23 cellular contexts compared by ENCODE assay signal in genomic region chr15:51377038-51377761, GRCh38. TPM values are rescaled to one million over a fixed set of nuclear protein-coding genes. Genes with fewer than 3 reads are reported as not detected.
A peak's percentile ranks its signal among the peaks of the same experiment; 100 is the strongest.
DNase-seq lines count a peak whose midpoint lies in the region; ATAC-seq and TF ChIP-seq lines count a peak whose summit lies in the region.
"Had no signal": no experiment of that assay in that cellular context is flagged by ENCODE, and none has a peak within 500 bp of the region (broad histone marks: within the 10 kb centered on the region; RNA-seq: fewer than 3 reads in every experiment).

No MANE protein-coding gene starts in this region.

- H3K27me3 ChIP-seq in SJSA1 (replicated peaks) = no peaks in the 10 kb centered on the region
- H3K27me3 ChIP-seq: BE2C, foreskin keratinocyte, right lobe of liver, upper lobe of right lung had no signal

- peaks cover 18% of the 10 kb centered on the region for H3K4me1 ChIP-seq in SJSA1 (replicated peaks)
- H3K4me1 ChIP-seq: foreskin keratinocyte, right lobe of liver, upper lobe of right lung had no signal

- no peaks in the 10 kb centered on the region for H3K9me3 ChIP-seq in SJSA1 (replicated peaks)
- H3K9me3 ChIP-seq: BE2C, lower lobe of right lung, right lobe of liver, upper lobe of right lung had no signal

- DNase-seq in Daoy (ENCODE audit: low read depth) (peak; percentile 38), SJSA1 (ENCODE audit: low read depth in 1 of 2, low spot score in 2 of 2) (peak; percentile 72 to 76), fibroblast of mammary gland (ENCODE audit: low read depth) (peak; percentile 89), pons (ENCODE audit: low spot score) (peak; percentile 90), left ventricle myocardium superior (no peak), NK-92 (lab: John Stamatoyannopoulos, UW; ENCODE audit: unreplicated experiment) (no peak), NCI-H510A (lab: John Stamatoyannopoulos, UW) (no peak)
- DNase-seq: activated CD4-positive, alpha-beta T cell treated with anti-CD3 and anti-CD28 coated beads, Interleukin-2, amount 50 U/mL, for 48 hours; activated naive CD8-positive, alpha-beta T cell treated with anti-CD3 and anti-CD28 coated beads, Interleukin-2, amount 50 U/mL, for 24 hours; activated T-cell treated with anti-CD3 and anti-CD28 coated beads, Interleukin-2, amount 50 U/mL, for 72 hours; BE2C; dermis blood vessel endothelial cell; DMS 273 treated with DMSO at 0.1 percent for 48 hours; foreskin keratinocyte; lower lobe of right lung; NCI-H1105; NCI-H2227 treated with DMSO at 0.1 percent for 48 hours; right lobe of liver; stimulated activated CD4-positive, alpha-beta T cell treated with anti-CD3 and anti-CD28 coated beads, Interleukin-4, amount 100 ng/mL, for 4 hours; upper lobe of right lung had no signal

- H3K36me3 ChIP-seq in SJSA1 = no peaks in the 10 kb centered on the region
- H3K36me3 ChIP-seq: BE2C, lower lobe of right lung, right lobe of liver, upper lobe of right lung had no signal

- H3K4me3 ChIP-seq in SJSA1 = no peak overlapping the region
- H3K4me3 ChIP-seq in fibroblast of mammary gland (ENCODE audit: control insufficient read depth, low read depth, low read length) = no peak overlapping the region
- H3K4me3 ChIP-seq: lower lobe of right lung, right lobe of liver, SK-N-MC, upper lobe of right lung had no signal

- peak overlapping the region; percentile 76 for H3K27ac ChIP-seq in SJSA1
- H3K27ac ChIP-seq: foreskin keratinocyte, lower lobe of right lung, right lobe of liver, SK-N-MC, upper lobe of right lung had no signal

- intact Hi-C loops in left ventricle myocardium superior (cut with micrococcal nuclease) = no loop called here

- no peak for TF ChIP-seq CTCF in fibroblast of mammary gland (conservative IDR thresholded peaks at IDR 0.05; ENCODE audit: control insufficient read depth, insufficient read depth, low read depth, low read length)

- ATAC-seq in left ventricle myocardium superior = no peak
- ATAC-seq in activated CD4-positive, CD25-positive, alpha-beta regulatory T cell treated with anti-CD3 and anti-CD28 coated beads, Interleukin-2, amount 50 U/mL, for 24 hours = no peak
- ATAC-seq: activated naive CD8-positive, alpha-beta T cell treated with anti-CD3 and anti-CD28 coated beads, Interleukin-2, amount 50 U/mL, for 24 hours; activated T-cell treated with anti-CD3 and anti-CD28 coated beads, Interleukin-2, amount 50 U/mL, for 72 hours; HCT116; lower lobe of right lung; right lobe of liver; upper lobe of right lung had no signal

RNA-seq across cellular contexts. Expression of gene GLDN, which starts 35.7 kb away (rescaled TPM):
- total RNA-seq in Daoy (2014; rRNA removed; shearing (Covaris generic)) = 1.0 TPM in 1 of 2 replicates, not detected in the other
- total RNA-seq in SJSA1 (2014; rRNA removed; shearing (Covaris generic)) = 0.32 TPM in 1 of 2 replicates, not detected in the other
- 10.8 TPM for total RNA-seq in left ventricle myocardium superior
- total RNA-seq: activated T-cell treated with anti-CD3 and anti-CD28 coated beads, Interleukin-2, amount 50 U/mL, for 72 hours; dermis blood vessel endothelial cell; foreskin keratinocyte had no signal

RNA-seq across cellular contexts. Expression of gene CYP19A1, which starts 38.8 kb away (rescaled TPM):
- 2.5 and 2.8 TPM in 2 replicates for total RNA-seq in Daoy (2014; rRNA removed; shearing (Covaris generic))
- total RNA-seq in SJSA1 (2014; rRNA removed; shearing (Covaris generic)) = not detected in 2 replicates
- total RNA-seq in left ventricle myocardium superior = 0.55 TPM
- total RNA-seq: activated T-cell treated with anti-CD3 and anti-CD28 coated beads, Interleukin-2, amount 50 U/mL, for 72 hours; dermis blood vessel endothelial cell; foreskin keratinocyte; right lobe of liver had no signal

Comparison
In these comparisons a context has a peak if more than half of its experiments do, and no peak if none do; other contexts are left out.
1. DNase-seq: peak in Daoy (single experiment), SJSA1 (2 of 2), fibroblast of mammary gland (single experiment) and pons (single experiment); none in left ventricle myocardium superior (single experiment), NK-92 (single experiment) and NCI-H510A (single experiment).